ENCODE assay signal across 23 cellular contexts in the genomic region with DNA sequence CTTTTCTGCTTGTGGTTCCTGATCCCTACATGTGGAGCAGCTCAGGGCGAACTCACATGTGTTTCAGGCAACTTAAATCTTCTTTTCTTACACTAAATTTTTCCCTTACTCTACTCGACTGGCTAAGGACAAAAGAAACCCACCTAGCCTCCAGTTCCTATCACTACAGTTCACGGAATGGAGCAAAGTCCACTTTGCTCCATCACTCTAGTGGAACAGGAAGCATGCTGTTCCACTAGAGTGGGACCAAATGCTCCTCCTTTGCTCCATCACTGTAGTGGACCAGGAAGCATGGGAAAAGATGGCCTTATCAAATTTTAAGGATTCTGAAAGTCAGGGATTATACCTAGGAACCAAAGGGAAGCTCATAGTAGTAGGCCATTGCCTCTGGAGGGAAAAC. TPM values are rescaled to one million over a fixed set of nuclear protein-coding genes. Genes with fewer than 3 reads are reported as not detected.
"Had no signal": no experiment of that assay in that cellular context is flagged by ENCODE, and none has a peak within 500 bp of the region (broad histone marks: within the 10 kb centered on the region; RNA-seq: fewer than 3 reads in every experiment).

No MANE protein-coding gene starts in this region.

- H3K9me3 ChIP-seq: ascending aorta, body of pancreas, Peyer's patch, SJCRH30, SK-N-SH had no signal

- H3K27me3 Mint-ChIP-seq: activated CD8-positive, alpha-beta memory T cell treated with anti-CD3 and anti-CD28 coated beads, Interleukin-2, amount 10 ng/mL, durations not matched to agents 7 days and 5 days had no signal

- H3K4me3 Mint-ChIP-seq: activated CD8-positive, alpha-beta memory T cell treated with anti-CD3 and anti-CD28 coated beads, Interleukin-2, amount 10 ng/mL, durations not matched to agents 7 days and 5 days; activated T-cell treated with anti-CD3 and anti-CD28 coated beads, Interleukin-2, amount 50 U/mL, for 4 hours had no signal

- H3K4me1 ChIP-seq: ascending aorta, Peyer's patch, SJCRH30 had no signal

- H3K4me3 ChIP-seq: ascending aorta, body of pancreas, Peyer's patch, SJCRH30 had no signal

- H3K27me3 ChIP-seq: ascending aorta, body of pancreas, Peyer's patch had no signal

- H3K27ac Mint-ChIP-seq: activated CD8-positive, alpha-beta memory T cell treated with anti-CD3 and anti-CD28 coated beads, Interleukin-2, amount 10 ng/mL, durations not matched to agents 7 days and 5 days had no signal

- H3K36me3 ChIP-seq: ascending aorta, Peyer's patch had no signal

- H3K9ac ChIP-seq: SK-N-SH had no signal

- ATAC-seq: activated CD8-positive, alpha-beta memory T cell treated with anti-CD3 and anti-CD28 coated beads, Interleukin-2, amount 10 ng/mL, durations not matched to agents 7 days and 5 days; activated T-cell treated with anti-CD3 and anti-CD28 coated beads, Interleukin-2, amount 50 U/mL, for 4 hours; body of pancreas had no signal

- H3K27ac ChIP-seq: ascending aorta, body of pancreas, Peyer's patch, RWPE1, SJCRH30, VCaP had no signal

- DNase-seq: activated CD4-positive, CD25-positive, alpha-beta regulatory T cell; activated CD8-positive, alpha-beta memory T cell treated with anti-CD3 and anti-CD28 coated beads, Interleukin-2, amount 10 ng/mL, durations not matched to agents 7 days and 5 days; activated T-cell treated with anti-CD3 and anti-CD28 coated beads, Interleukin-2, amount 50 U/mL, for 4 hours; amniotic stem cell; body of pancreas; central memory CD4-positive, alpha-beta T cell; KG1; NCI-H1048; NCI-H146; NCI-H187 treated with DMSO at 0.1 percent for 48 hours; NCI-H2081 treated with DMSO at 0.1 percent for 48 hours; NCI-H446; NCI-H524; Peyer's patch; Right ventricle myocardium superior; SJCRH30; SK-N-SH; T-helper 1 cell had no signal

RNA-seq across cellular contexts. Expression of a gene that starts 36.1 kb away (rescaled TPM):
- total RNA-seq: LHCN-M2, M059J had no signal
